In genomic region chr18:46475367-46475752, GRCh38 we compare ENCODE assay signal across 24 cellular contexts.
"Had no signal": no experiment of that assay in that cellular context is flagged by ENCODE, and none has a peak within 500 bp of the region (broad histone marks: within the 10 kb centered on the region; RNA-seq: fewer than 3 reads in every experiment).

No MANE protein-coding gene starts in this region.

- H3K4me3 Mint-ChIP-seq: activated naive CD8-positive, alpha-beta T cell; activated T-cell treated with anti-CD3 and anti-CD28 coated beads, Interleukin-2, amount 50 U/mL, for 24 hours; activated T-helper 17 cell treated with anti-CD3 and anti-CD28 coated beads, Interleukin-2, amount 50 U/mL, for 72 hours; dendritic cell treated with granulocyte-macrophage colony-stimulating factor and Interleukin-4, amounts not matched to agents 40 ng/mL and 50 ng/mL, for 4 days had no signal

- H3K27me3 ChIP-seq: breast epithelium, heart right ventricle, suprapubic skin, tibial nerve, vagina had no signal

- H3K27me3 Mint-ChIP-seq: dendritic cell treated with granulocyte-macrophage colony-stimulating factor and Interleukin-4, amounts not matched to agents 40 ng/mL and 50 ng/mL, for 4 days had no signal

- H3K36me3 ChIP-seq: breast epithelium, heart right ventricle, stomach, suprapubic skin, tibial nerve, vagina, WERI-Rb-1 had no signal

- H3K4me1 ChIP-seq: stomach, suprapubic skin, vagina had no signal

- H3K27ac Mint-ChIP-seq: activated naive CD8-positive, alpha-beta T cell; activated T-cell treated with anti-CD3 and anti-CD28 coated beads, Interleukin-2, amount 50 U/mL, for 24 hours; activated T-helper 17 cell treated with anti-CD3 and anti-CD28 coated beads, Interleukin-2, amount 50 U/mL, for 72 hours; dendritic cell treated with granulocyte-macrophage colony-stimulating factor and Interleukin-4, amounts not matched to agents 40 ng/mL and 50 ng/mL, for 4 days; progenitor cell of endocrine pancreas had no signal

- H3K4me3 ChIP-seq: breast epithelium, heart right ventricle, stomach, suprapubic skin, tibial nerve, vagina had no signal

- H3K36me3 Mint-ChIP-seq: activated naive CD8-positive, alpha-beta T cell had no signal

- H3K9me3 ChIP-seq: breast epithelium, heart right ventricle, stomach, suprapubic skin, tibial nerve, vagina had no signal

- DNase-seq: activated CD4-positive, alpha-beta T cell treated with anti-CD3 and anti-CD28 coated beads for 1 hour; activated CD4-positive, alpha-beta T cell treated with anti-CD3 and anti-CD28 coated beads, Interleukin-2, amount 50 U/mL, for 1 hour; activated CD8-positive, alpha-beta memory T cell treated with anti-CD3 and anti-CD28 coated beads for 24 hours; activated CD8-positive, alpha-beta memory T cell treated with anti-CD3 and anti-CD28 coated beads, Interleukin-2, amount 50 U/mL, for 4 hours; activated naive CD4-positive, alpha-beta T cell; activated T-cell treated with anti-CD3 and anti-CD28 coated beads, Interleukin-2, amount 50 U/mL, for 24 hours; amniotic stem cell; effector CD8-positive, alpha-beta T cell; erythroblast; foreskin fibroblast; heart right ventricle; left cardiac atrium; stimulated activated CD4-positive, alpha-beta T cell treated with anti-CD3 and anti-CD28 coated beads, Interleukin-12 subunit alpha, Interleukin-12 subunit beta, amount 100 ng/mL, for 4 hours; stimulated activated CD4-positive, alpha-beta T cell treated with anti-CD3 and anti-CD28 coated beads, Interleukin-4, amount 100 ng/mL, for 4 hours; stomach; WERI-Rb-1 had no signal

- H3K9me3 Mint-ChIP-seq: activated T-cell treated with anti-CD3 and anti-CD28 coated beads, Interleukin-2, amount 50 U/mL, for 24 hours; activated T-helper 17 cell treated with anti-CD3 and anti-CD28 coated beads, Interleukin-2, amount 50 U/mL, for 72 hours; dendritic cell treated with granulocyte-macrophage colony-stimulating factor and Interleukin-4, amounts not matched to agents 40 ng/mL and 50 ng/mL, for 4 days had no signal

- H3K4me1 Mint-ChIP-seq: activated T-helper 17 cell treated with anti-CD3 and anti-CD28 coated beads, Interleukin-2, amount 50 U/mL, for 72 hours had no signal

- ATAC-seq: activated T-helper 17 cell treated with anti-CD3 and anti-CD28 coated beads, Interleukin-2, amount 50 U/mL, for 72 hours had no signal

- H3K27ac ChIP-seq: breast epithelium, heart right ventricle, stomach, suprapubic skin, tibial nerve, vagina, WERI-Rb-1 had no signal
